Comparison of ENCODE assay signal across 20 cellular contexts in genomic region chr13:51168623-51169022, GRCh38. TPM values are rescaled to one million over a fixed set of nuclear protein-coding genes. Genes with fewer than 3 reads are reported as not detected.
DNase-seq lines count a peak whose midpoint lies in the region; ATAC-seq, FAIRE-seq and TF ChIP-seq lines count a peak whose summit lies in the region.
"Had no signal": no experiment of that assay in that cellular context is flagged by ENCODE, and none has a peak within 500 bp of the region (broad histone marks: within the 10 kb centered on the region; RNA-seq: fewer than 3 reads in every experiment).

No MANE protein-coding gene starts in this region.

- POLR2A ChIA-PET in H1 (lab: Charles Lee; ENCODE audit: partially characterized antibody), result interaction anchor here (0.7 to 4.1 kb wide), 17 partner anchors 11 to 284 kb away, joined by 3 to 168 read pairs (median 5); partner anchors contain the start of gene INTS6

- no peak for TF ChIP-seq RAD21 in H1 (IDR thresholded peaks at IDR 0.05 in 1 of 2, conservative IDR thresholded peaks at IDR 0.05 in 1 of 2; ENCODE audit: low read depth in 2 of 2, low read length in 2 of 2)

- peaks cover 3 to 65% of the 10 kb centered on the region in 2 experiments; a peak in 3 of 4 replicates for H3K79me2 ChIP-seq in H1 (ENCODE audit: control insufficient read depth in 1 of 2, insufficient read depth in 2 of 2, low read length in 2 of 2)

- no peak for TF ChIP-seq EP300 in H1 (IDR thresholded peaks at IDR 0.05; ENCODE audit: borderline replicate concordance in 1 of 2, low read depth in 2 of 2, low read length in 2 of 2)

- H3K18ac ChIP-seq in H1 (ENCODE audit: extremely low read depth, low read length), result peak overlapping the region; percentile 48; the same call in 1 of the 2 replicates

- no peak overlapping the region for H3K14ac ChIP-seq in H1 (ENCODE audit: insufficient read length)

- DNase-seq in H1 (ENCODE audit: low read depth in 1 of 2, low spot score in 2 of 2) (peak in 1 of 2 experiments; percentile 50), HUDEP-2 (lab: John Stamatoyannopoulos, UW; ENCODE audit: unreplicated experiment in 76 of 76) (no peak), head of caudate nucleus (no peak), GM10266 (ENCODE audit: extremely low spot score) (no peak)
- DNase-seq: 8988T; AML-193; CD4-positive, CD25-positive, alpha-beta regulatory T cell; DMS53; IMR-90; KBM-7 had no signal

- no peak overlapping the region for H2AFZ ChIP-seq in H1 (ENCODE audit: low read length)

- peak overlapping the region; percentile 61 for H4K91ac ChIP-seq in H1 (replicated peaks; ENCODE audit: insufficient read length, low read length)

- intact Hi-C loops in head of caudate nucleus (cut with DNase I), result no loop called here

- peak overlapping the region; percentile 81; the same call in 1 of the 2 replicates for H2BK20ac ChIP-seq in H1 (ENCODE audit: low read length)

- CTCF ChIA-PET in H1 (lab: Charles Lee; ENCODE audit: partially characterized antibody), result interaction anchor here (1.0 to 2.5 kb wide), 5 partner anchors 12 to 43 kb away, joined by 3 to 10 read pairs (median 5); no protein-coding TSS in a partner anchor

- WGBS in H1 (ENCODE audit: extremely low coverage in 1 of 2, insufficient coverage in 1 of 2, insufficient read length in 1 of 2, insufficient replicate concordance in 2 of 2, low coverage in 1 of 2, low lambda C conversion rate in 2 of 2, missing lambda C conversion rate in 1 of 2), 2 experiments, result 39% methylated on average over 2 of the region's 2 CpGs; no CpG with 5 or more reads in 1 of the 2 experiments

- ATAC-seq in GM19328 (IDR thresholded peaks at IDR 0.05; ENCODE audit: unreplicated experiment), result no peak

- peak overlapping the region; percentile 35 for H4K5ac ChIP-seq in H1 (ENCODE audit: insufficient read length, low read depth, low read length)

- H3K23ac ChIP-seq in H1 (ENCODE audit: insufficient read length), result no peak overlapping the region

- peak overlapping the region; percentile 79 for H2BK5ac ChIP-seq in H1 (ENCODE audit: low read depth, low read length)

- no peak overlapping the region for H2BK15ac ChIP-seq in H1 (ENCODE audit: low read length)

- TF ChIP-seq POLR2A in H1 (IDR thresholded peaks at IDR 0.05; ENCODE audit: control extremely low read depth in 1 of 2, low read depth in 2 of 2, low read length in 2 of 2), result peak in 1 of 2 experiments; percentile 64; a peak in 2 of 3 replicates

- no peaks in the 10 kb centered on the region for H3K9me3 ChIP-seq in ES-I3 (ENCODE audit: control insufficient read depth, insufficient read depth, low read length)
- no peaks in the 10 kb centered on the region for H3K9me3 ChIP-seq in HUES48 (ENCODE audit: control insufficient read depth, insufficient read depth, low read length)
- H3K9me3 ChIP-seq in H1 (ENCODE audit: insufficient read depth in 2 of 2, low read depth in 1 of 2, low read length in 1 of 2), result no peaks in the 10 kb centered on the region
- no peaks in the 10 kb centered on the region for H3K9me3 ChIP-seq in iPS-15b (ENCODE audit: control insufficient read depth, insufficient read depth, low read length)

- no peak for TF ChIP-seq CTCF in H1 (IDR thresholded peaks at IDR 0.05; ENCODE audit: control extremely low read depth in 1 of 3, insufficient read depth in 1 of 3, low read depth in 1 of 3, low read length in 3 of 3)
- TF ChIP-seq CTCF in GM10266 (IDR thresholded peaks at IDR 0.05; ENCODE audit: control insufficient read depth, insufficient read depth, low read depth, missing control alignments), result no peak

- H3K4me2 ChIP-seq in H1 (ENCODE audit: insufficient read depth in 1 of 2, low read depth in 2 of 2, low read length in 2 of 2), result peak overlapping the region; percentile 95 to 96
- H3K4me2 ChIP-seq: BLaER1 had no signal

- H3K9ac ChIP-seq in ES-I3 (ENCODE audit: low read depth, low read length) (peak overlapping the region; percentile 41), HUES48 (ENCODE audit: low read depth, low read length) (peak overlapping the region; percentile 76), H1 (replicated peaks in 1 of 4; ENCODE audit: extremely low read depth in 1 of 4, low read depth in 3 of 4, low read length in 3 of 4) (peak overlapping the region in 2 of 4 experiments; percentile 20 to 69; a peak in 2 of 7 replicates), iPS-15b (ENCODE audit: low read depth, low read length) (peak overlapping the region; percentile 51)
- H3K9ac ChIP-seq: BLaER1 had no signal

- peak overlapping the region; percentile 60 for H2BK12ac ChIP-seq in H1 (ENCODE audit: low read depth, low read length)

- H3K4me3 ChIP-seq in HUES48 (ENCODE audit: low read depth, low read length) (peak overlapping the region; percentile 72), H1 (ENCODE audit: extremely low read depth in 1 of 4, insufficient read depth in 2 of 4, low read depth in 3 of 4, low read length in 4 of 4) (peak overlapping the region in 2 of 4 experiments; percentile 62 to 87; a peak in 2 of 8 replicates), iPS-15b (ENCODE audit: low read depth, low read length) (peak overlapping the region; percentile 57)
- H3K4me3 ChIP-seq: BLaER1 had no signal

- peak overlapping the region; percentile 76 for H2AK5ac ChIP-seq in H1 (ENCODE audit: low read depth, low read length)

- H3K27ac ChIP-seq in HUES48 (ENCODE audit: low read depth, low read length) (peak overlapping the region; percentile 100), H1 (ENCODE audit: low read depth, low read length) (peak overlapping the region; percentile 83)
- H3K27ac ChIP-seq: BLaER1 had no signal

- no peak overlapping the region for H4K8ac ChIP-seq in H1 (ENCODE audit: extremely low read depth, insufficient read depth, low read length)

- peaks cover 4% of the 10 kb centered on the region; the same call in 1 of the 2 replicates for H3K36me3 ChIP-seq in ES-I3 (ENCODE audit: insufficient read depth, low read length)
- peaks cover 7% of the 10 kb centered on the region; the same call in 1 of the 2 replicates for H3K36me3 ChIP-seq in HUES48 (ENCODE audit: control insufficient read depth, insufficient read depth, low read length)
- peaks cover 4 to 10% (median 5%) of the 10 kb centered on the region in 4 experiments; a peak in 4 of 8 replicates for H3K36me3 ChIP-seq in H1 (ENCODE audit: control insufficient read depth in 2 of 4, insufficient read depth in 4 of 4, low read length in 3 of 4)
- H3K36me3 ChIP-seq in iPS-15b (ENCODE audit: control insufficient read depth, insufficient read depth, low read length), result no peaks in the 10 kb centered on the region
- H3K36me3 ChIP-seq: BLaER1 had no signal

- H3K56ac ChIP-seq in H1 (replicated peaks; ENCODE audit: insufficient read length, low read depth, low read length), result no peak overlapping the region

- H3K23me2 ChIP-seq in H1 (ENCODE audit: low read depth, low read length), result peaks cover 3% of the 10 kb centered on the region

- peak overlapping the region; percentile 91 for H2BK120ac ChIP-seq in H1 (replicated peaks; ENCODE audit: low read depth, low read length)

- FAIRE-seq in H1 (lab: Jason Lieb, UNC), result peak; percentile 7
- FAIRE-seq: GM12891, H54 had no signal

- H3K27me3 ChIP-seq in HUES48 (ENCODE audit: control insufficient read depth, insufficient read depth, low read length), result no peaks in the 10 kb centered on the region
- no peaks in the 10 kb centered on the region for H3K27me3 ChIP-seq in H1 (replicated peaks in 1 of 4; ENCODE audit: control insufficient read depth in 3 of 4, extremely low read depth in 1 of 4, insufficient read depth in 3 of 4, low read length in 3 of 4)
- no peaks in the 10 kb centered on the region for H3K27me3 ChIP-seq in iPS-15b (ENCODE audit: control insufficient read depth, insufficient read depth, low read length)
- H3K27me3 ChIP-seq: BLaER1 had no signal

- H3K79me1 ChIP-seq in H1 (ENCODE audit: low read depth, low read length), result peaks cover 9% of the 10 kb centered on the region

- H3K4me1 ChIP-seq in ES-I3 (ENCODE audit: insufficient read depth, low read length) (peaks cover 28% of the 10 kb centered on the region), HUES48 (ENCODE audit: control insufficient read depth, insufficient read depth, low read length) (peaks cover 14% of the 10 kb centered on the region), H1 (replicated peaks in 1 of 4; ENCODE audit: control insufficient read depth in 3 of 4, insufficient read depth in 4 of 4, low read length in 3 of 4) (peaks cover 6 to 14% (median 12%) of the 10 kb centered on the region in 4 experiments; a peak in 6 of 7 replicates), iPS-15b (ENCODE audit: control insufficient read depth, insufficient read depth, low read length) (peaks cover 21% of the 10 kb centered on the region)

- no peaks in the 10 kb centered on the region for H4K20me1 ChIP-seq in H1 (replicated peaks in 1 of 2; ENCODE audit: control insufficient read depth in 1 of 2, insufficient read depth in 2 of 2, low read length in 2 of 2)
- H4K20me1 ChIP-seq: BLaER1 had no signal

- H3K4ac ChIP-seq in H1 (replicated peaks; ENCODE audit: insufficient read length, low read depth, low read length), result peak overlapping the region; percentile 23

TF ChIP-seq in H1, 55 proteins besides CTCF, POLR2A, EP300 and RAD21 (continues in another document):
- TF ChIP-seq CTBP2 (IDR thresholded peaks at IDR 0.05; ENCODE audit: borderline replicate concordance, insufficient read depth, insufficient read length, low read length), result no peak
- TF ChIP-seq MAX (IDR thresholded peaks at IDR 0.05), result no peak

RNA-seq across cellular contexts. Expression of gene FAM124A, which starts 53.6 kb away (rescaled TPM):
- total RNA-seq in H1 (2021; fragmentation: NEBNext Ultra II Directional; extraction: Animal tissue kit (Norgen Biotek cat#: 25700)), result 47.1 and 49.9 TPM in 2 replicates
- 40.7 and 47.1 TPM in 2 replicates for polyA plus RNA-seq in H1 (2011; rRNA removed)
- 27.7 TPM for polyA plus RNA-seq in H1 (2011; cell fraction: cytosol; rRNA removed)
- 38.7 TPM for polyA plus RNA-seq in H1 (2011; cell fraction: nucleus; rRNA removed)
- polyA plus RNA-seq in H1 (2012, experiment 1 of 2), result 29.0 to 33.9 TPM (median 30.6 TPM) in 4 replicates
- 16.3 TPM for polyA plus RNA-seq in H1 (2012, experiment 2 of 2)
- 32.9 TPM for polyA plus RNA-seq in H1 (2013, experiment 1 of 2)
- 34.6 TPM for polyA plus RNA-seq in H1 (2013, experiment 2 of 2)
- polyA minus RNA-seq in H1 (2011; rRNA and poly(A)+ RNA removed), result 38.0 and 39.6 TPM in 2 replicates
- 34.9 TPM for polyA minus RNA-seq in H1 (2011; cell fraction: cytosol; rRNA and poly(A)+ RNA removed)
- 78.7 TPM for polyA minus RNA-seq in H1 (2011; cell fraction: nucleus; rRNA and poly(A)+ RNA removed)
- total RNA-seq: CD4-positive, CD25-positive, alpha-beta regulatory T cell; HT-29; IMR-90 had no signal
- polyA plus RNA-seq: CD4-positive, CD25-positive, alpha-beta regulatory T cell had no signal

RNA-seq across cellular contexts. Expression of gene C13orf42, which starts 57.5 kb away (rescaled TPM):
- 9.9 and 11.7 TPM in 2 replicates for total RNA-seq in H1 (2021; fragmentation: NEBNext Ultra II Directional; extraction: Animal tissue kit (Norgen Biotek cat#: 25700))
- 10.1 and 11.5 TPM in 2 replicates for polyA plus RNA-seq in H1 (2011; rRNA removed)
- 9.9 TPM for polyA plus RNA-seq in H1 (2011; cell fraction: cytosol; rRNA removed)
- 17.5 TPM for polyA plus RNA-seq in H1 (2011; cell fraction: nucleus; rRNA removed)
- polyA plus RNA-seq in H1 (2012, experiment 1 of 2), result 18.1 to 63.8 TPM (median 38.1 TPM) in 4 replicates
- polyA plus RNA-seq in H1 (2012, experiment 2 of 2), result 2.1 TPM
- 5.8 TPM for polyA plus RNA-seq in H1 (2013, experiment 1 of 2)
- polyA plus RNA-seq in H1 (2013, experiment 2 of 2), result 5.4 TPM
- 16.0 and 16.1 TPM in 2 replicates for polyA minus RNA-seq in H1 (2011; rRNA and poly(A)+ RNA removed)
- 7.6 TPM for polyA minus RNA-seq in H1 (2011; cell fraction: cytosol; rRNA and poly(A)+ RNA removed)
- polyA minus RNA-seq in H1 (2011; cell fraction: nucleus; rRNA and poly(A)+ RNA removed), result 10.0 TPM
- total RNA-seq: CD4-positive, CD25-positive, alpha-beta regulatory T cell; Daoy; G401; HT-29; IMR-90 had no signal
- polyA plus RNA-seq: CD4-positive, CD25-positive, alpha-beta regulatory T cell; IMR-90 had no signal
